Comparison of ENCODE assay signal across 9 cellular contexts in the genomic region with DNA sequence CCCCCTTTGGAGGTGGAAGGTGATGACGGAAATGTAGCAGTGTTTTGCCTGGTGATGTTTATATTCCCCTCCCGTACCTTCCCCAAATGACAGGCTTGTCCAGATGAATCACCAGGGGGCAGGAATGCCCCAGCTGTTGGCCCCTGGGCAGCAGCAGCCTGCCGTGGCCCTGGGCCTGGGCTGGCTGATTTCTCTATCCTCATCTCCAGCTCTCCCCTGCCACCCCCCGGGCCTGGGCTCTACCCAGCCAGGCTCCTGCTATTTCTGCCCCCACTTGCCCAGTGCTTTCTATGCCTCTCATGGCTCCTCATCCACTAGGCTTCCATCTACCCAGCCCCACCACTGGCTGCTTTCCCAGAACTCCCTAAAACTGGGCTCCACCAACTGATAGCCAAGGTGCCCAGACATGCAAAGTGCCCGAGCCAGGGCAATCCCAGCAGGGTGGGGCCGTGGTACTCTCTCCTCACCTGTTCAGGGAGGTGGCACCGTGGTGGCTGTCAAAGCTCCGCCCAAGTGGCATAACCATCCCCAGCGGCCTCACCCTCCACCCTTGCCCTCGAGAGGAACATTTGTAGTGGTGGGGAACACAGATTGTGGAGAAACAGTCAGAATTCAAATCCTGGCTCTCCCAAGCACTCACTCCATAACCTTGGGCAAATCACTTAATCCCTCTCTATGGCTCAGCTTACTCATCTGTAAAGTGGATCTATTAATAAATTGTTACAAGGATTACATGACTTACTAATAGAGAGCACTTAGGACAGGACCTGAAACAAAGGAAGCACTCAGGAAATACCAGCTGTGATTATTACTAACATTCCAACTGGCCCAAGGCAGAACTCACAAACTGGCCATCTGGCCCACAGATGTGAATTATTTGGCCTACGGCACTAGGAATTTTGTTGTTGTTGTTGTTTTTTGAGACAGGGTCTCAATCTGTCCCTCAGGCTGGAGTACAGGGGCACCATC. TPM values are rescaled to one million over a fixed set of nuclear protein-coding genes. Genes with fewer than 3 reads are reported as not detected.
A peak's percentile ranks its signal among the peaks of the same experiment; 100 is the strongest.
DNase-seq lines count a peak whose midpoint lies in the region; ATAC-seq, FAIRE-seq and TF ChIP-seq lines count a peak whose summit lies in the region.
"Had no signal": no experiment of that assay in that cellular context is flagged by ENCODE, and none has a peak within 500 bp of the region (broad histone marks: within the 10 kb centered on the region; RNA-seq: fewer than 3 reads in every experiment).

No MANE protein-coding gene starts in this region.

- TF ChIP-seq CTCF in BJ (IDR thresholded peaks at IDR 0.05; ENCODE audit: insufficient read depth, low read depth, low read length) (no peak; the same call in 1 of the 2 replicates), mesothelial cell of epicardium (IDR thresholded peaks at IDR 0.05; ENCODE audit: unreplicated experiment) (no peak), D721Med (IDR thresholded peaks at IDR 0.05; ENCODE audit: insufficient read depth, missing control alignments) (no peak)

- H3K4me1 Mint-ChIP-seq in mesothelial cell of epicardium = peaks cover 34% of the 10 kb centered on the region

- no peak overlapping the region for H3K4me3 Mint-ChIP-seq in mesothelial cell of epicardium

- CTCF ChIA-PET in BJ (lab: Yijun Ruan, JAX) = interaction anchor here (0.7 to 5.3 kb wide), 7 partner anchors 9 to 65 kb away, joined by 3 to 19 read pairs (median 5); a partner anchor contains a TSS

- TF ChIP-seq RAD21 in Ishikawa (IDR thresholded peaks at IDR 0.05; ENCODE audit: low read depth) = peak; percentile 44

- H3K9me3 Mint-ChIP-seq in mesothelial cell of epicardium = no peaks in the 10 kb centered on the region

- no peak for FAIRE-seq in D721Med (lab: Jason Lieb, UNC)

- POLR2A ChIA-PET in BJ (lab: Charles Lee) = no interaction called here

- no peaks in the 10 kb centered on the region for H3K27me3 Mint-ChIP-seq in mesothelial cell of epicardium (ENCODE audit: low read depth)

- H3K27ac Mint-ChIP-seq in mesothelial cell of epicardium = peak overlapping the region; percentile 39

- H3K4me3 ChIP-seq in BJ (ENCODE audit: low read depth, low read length) = no peak overlapping the region

- no peak for TF ChIP-seq EP300 in Ishikawa (IDR thresholded peaks at IDR 0.05; ENCODE audit: borderline replicate concordance)

- H3K27me3 ChIP-seq in BJ (ENCODE audit: control insufficient read depth, insufficient read depth, low read length) = no peaks in the 10 kb centered on the region

- no peak for ATAC-seq in GM21360 (IDR thresholded peaks at IDR 0.05; ENCODE audit: unreplicated experiment)

- DNase-seq in BJ (ENCODE audit: low read depth) = peak; percentile 88
- peak; percentile 48 for DNase-seq in ecto neural progenitor cell (ENCODE audit: low spot score)
- DNase-seq in mesothelial cell of epicardium (ENCODE audit: low spot score in 2 of 2, unreplicated experiment in 2 of 2) = no peak
- no peak for DNase-seq in OCI-M1 (lab: John Stamatoyannopoulos, UW)
- DNase-seq in D721Med (ENCODE audit: insufficient read length, low spot score) = no peak
- no peak for DNase-seq in ureter (ENCODE audit: low spot score)
- DNase-seq: T1000 had no signal

- H3K36me3 Mint-ChIP-seq in mesothelial cell of epicardium = no peaks in the 10 kb centered on the region

- H3K36me3 ChIP-seq in BJ (ENCODE audit: control insufficient read depth, insufficient read depth, low read length) = no peaks in the 10 kb centered on the region

TF ChIP-seq in Ishikawa, 13 proteins besides CTCF, POLR2A, EP300 and RAD21:
- TF ChIP-seq, protein P1, sequence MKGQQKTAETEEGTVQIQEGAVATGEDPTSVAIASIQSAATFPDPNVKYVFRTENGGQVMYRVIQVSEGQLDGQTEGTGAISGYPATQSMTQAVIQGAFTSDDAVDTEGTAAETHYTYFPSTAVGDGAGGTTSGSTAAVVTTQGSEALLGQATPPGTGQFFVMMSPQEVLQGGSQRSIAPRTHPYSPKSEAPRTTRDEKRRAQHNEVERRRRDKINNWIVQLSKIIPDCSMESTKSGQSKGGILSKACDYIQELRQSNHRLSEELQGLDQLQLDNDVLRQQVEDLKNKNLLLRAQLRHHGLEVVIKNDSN (IDR thresholded peaks at IDR 0.05) = no peak
- peak; percentile 52; the same call in 1 of the 2 replicates for TF ChIP-seq TCF12 (IDR thresholded peaks at IDR 0.05; ENCODE audit: low read depth)
- TF ChIP-seq, protein P2, sequence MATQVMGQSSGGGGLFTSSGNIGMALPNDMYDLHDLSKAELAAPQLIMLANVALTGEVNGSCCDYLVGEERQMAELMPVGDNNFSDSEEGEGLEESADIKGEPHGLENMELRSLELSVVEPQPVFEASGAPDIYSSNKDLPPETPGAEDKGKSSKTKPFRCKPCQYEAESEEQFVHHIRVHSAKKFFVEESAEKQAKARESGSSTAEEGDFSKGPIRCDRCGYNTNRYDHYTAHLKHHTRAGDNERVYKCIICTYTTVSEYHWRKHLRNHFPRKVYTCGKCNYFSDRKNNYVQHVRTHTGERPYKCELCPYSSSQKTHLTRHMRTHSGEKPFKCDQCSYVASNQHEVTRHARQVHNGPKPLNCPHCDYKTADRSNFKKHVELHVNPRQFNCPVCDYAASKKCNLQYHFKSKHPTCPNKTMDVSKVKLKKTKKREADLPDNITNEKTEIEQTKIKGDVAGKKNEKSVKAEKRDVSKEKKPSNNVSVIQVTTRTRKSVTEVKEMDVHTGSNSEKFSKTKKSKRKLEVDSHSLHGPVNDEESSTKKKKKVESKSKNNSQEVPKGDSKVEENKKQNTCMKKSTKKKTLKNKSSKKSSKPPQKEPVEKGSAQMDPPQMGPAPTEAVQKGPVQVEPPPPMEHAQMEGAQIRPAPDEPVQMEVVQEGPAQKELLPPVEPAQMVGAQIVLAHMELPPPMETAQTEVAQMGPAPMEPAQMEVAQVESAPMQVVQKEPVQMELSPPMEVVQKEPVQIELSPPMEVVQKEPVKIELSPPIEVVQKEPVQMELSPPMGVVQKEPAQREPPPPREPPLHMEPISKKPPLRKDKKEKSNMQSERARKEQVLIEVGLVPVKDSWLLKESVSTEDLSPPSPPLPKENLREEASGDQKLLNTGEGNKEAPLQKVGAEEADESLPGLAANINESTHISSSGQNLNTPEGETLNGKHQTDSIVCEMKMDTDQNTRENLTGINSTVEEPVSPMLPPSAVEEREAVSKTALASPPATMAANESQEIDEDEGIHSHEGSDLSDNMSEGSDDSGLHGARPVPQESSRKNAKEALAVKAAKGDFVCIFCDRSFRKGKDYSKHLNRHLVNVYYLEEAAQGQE (IDR thresholded peaks at IDR 0.05; ENCODE audit: low read depth) = no peak
- no peak for TF ChIP-seq ZBTB7A (IDR thresholded peaks at IDR 0.05; ENCODE audit: low read depth)
- peak; percentile 57; the same call in 1 of the 2 replicates for TF ChIP-seq TEAD4 (IDR thresholded peaks at IDR 0.05)
- 0 out of 2 replicates have a peak, but pooled peaks have one; percentile 8 for TF ChIP-seq NFIC (IDR thresholded peaks at IDR 0.05)
- TF ChIP-seq EGR1 (IDR thresholded peaks at IDR 0.05) = no peak

RNA-seq across cellular contexts. Expression of a gene that starts 12.8 kb away (rescaled TPM):
- polyA plus RNA-seq in BJ (2011; rRNA removed) = 70.7 and 150 TPM in 2 replicates
- 47.0 and 47.5 TPM in 2 replicates for polyA minus RNA-seq in BJ (2011; rRNA and poly(A)+ RNA removed)
- total RNA-seq in mesothelial cell of epicardium (39.3 to 41.8 TPM (median 41.1 TPM) in 3 replicates), ureter (131 TPM)

Comparison
In these comparisons a context has a peak if more than half of its experiments do, and no peak if none do; other contexts are left out.
1. DNase-seq: peak in BJ (single experiment) and ecto neural progenitor cell (single experiment); none in mesothelial cell of epicardium (0 of 2), OCI-M1 (single experiment), D721Med (single experiment) and ureter (single experiment).